31 cellular contexts compared by ENCODE assay signal in the genomic region with DNA sequence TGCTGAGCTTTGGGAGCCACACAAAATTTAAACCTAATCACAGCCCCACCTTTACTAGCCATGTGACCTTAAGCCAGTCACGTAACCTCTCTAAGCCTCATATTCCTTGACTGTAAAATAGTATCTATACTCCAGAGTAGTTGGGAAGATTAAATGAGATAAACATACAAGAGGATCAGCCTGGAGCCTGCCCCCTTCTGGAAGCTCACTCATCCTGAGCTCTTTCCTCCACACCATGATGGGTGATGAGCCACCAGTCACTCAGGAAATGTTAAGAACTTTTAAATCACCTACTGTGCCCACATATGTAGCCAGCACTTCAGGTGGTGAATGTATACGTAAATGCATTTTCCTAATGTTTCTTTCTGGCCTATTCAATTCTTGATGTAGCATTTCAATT.
"Had no signal": no experiment of that assay in that cellular context is flagged by ENCODE, and none has a peak within 500 bp of the region (broad histone marks: within the 10 kb centered on the region; RNA-seq: fewer than 3 reads in every experiment).

No MANE protein-coding gene starts in this region.

- H3K4me1 Mint-ChIP-seq: activated CD4-positive, alpha-beta T cell treated with anti-CD3 and anti-CD28 coated beads for 36 hours; activated CD4-positive, alpha-beta T cell treated with anti-CD3 and anti-CD28 coated beads, Interleukin-2, amount 10 ng/mL, durations not matched to agents 7 days and 5 days; activated naive CD4-positive, alpha-beta T cell treated with anti-CD3 and anti-CD28 coated beads, Interleukin-2, amount 10 ng/mL, durations not matched to agents 7 days and 5 days; activated naive CD8-positive, alpha-beta T cell treated with anti-CD3 and anti-CD28 coated beads, Interleukin-2, amount 50 U/mL, for 24 hours had no signal

- H3K27ac ChIP-seq: brain microvascular endothelial cell had no signal

- H3K4me3 Mint-ChIP-seq: activated CD4-positive, alpha-beta T cell treated with anti-CD3 and anti-CD28 coated beads for 36 hours; activated CD4-positive, alpha-beta T cell treated with anti-CD3 and anti-CD28 coated beads, Interleukin-2, amount 10 ng/mL, durations not matched to agents 7 days and 5 days; activated CD8-positive, alpha-beta T cell treated with anti-CD3 and anti-CD28 coated beads, Interleukin-2, amount 10 ng/mL, durations not matched to agents 7 days and 5 days; activated naive CD4-positive, alpha-beta T cell treated with anti-CD3 and anti-CD28 coated beads, Interleukin-2, amount 10 ng/mL, durations not matched to agents 7 days and 5 days; activated naive CD8-positive, alpha-beta T cell; activated naive CD8-positive, alpha-beta T cell treated with anti-CD3 and anti-CD28 coated beads, Interleukin-2, amount 50 U/mL, for 24 hours; activated T-cell treated with anti-CD3 and anti-CD28 coated beads, Interleukin-2, amount 50 U/mL, for 24 hours; activated T-helper 1 cell treated with anti-CD3 and anti-CD28 coated beads, Interleukin-12 subunit alpha, Interleukin-12 subunit beta, Interleukin-2, Interleukin-4 antibody, amounts not matched to agents 30 ng/mL and 10 ng/mL and 1 ng/mL, durations not matched to agents 14 hours and 24 hours and 36 hours had no signal

- H3K27ac Mint-ChIP-seq: activated CD4-positive, alpha-beta T cell treated with anti-CD3 and anti-CD28 coated beads for 36 hours; activated CD4-positive, alpha-beta T cell treated with anti-CD3 and anti-CD28 coated beads, Interleukin-2, amount 10 ng/mL, durations not matched to agents 7 days and 5 days; activated CD8-positive, alpha-beta T cell treated with anti-CD3 and anti-CD28 coated beads, Interleukin-2, amount 10 ng/mL, durations not matched to agents 7 days and 5 days; activated naive CD4-positive, alpha-beta T cell treated with anti-CD3 and anti-CD28 coated beads, Interleukin-2, amount 10 ng/mL, durations not matched to agents 7 days and 5 days; activated naive CD8-positive, alpha-beta T cell; activated naive CD8-positive, alpha-beta T cell treated with anti-CD3 and anti-CD28 coated beads, Interleukin-2, amount 50 U/mL, for 24 hours; activated T-cell treated with anti-CD3 and anti-CD28 coated beads, Interleukin-2, amount 50 U/mL, for 24 hours; activated T-helper 1 cell treated with anti-CD3 and anti-CD28 coated beads, Interleukin-12 subunit alpha, Interleukin-12 subunit beta, Interleukin-2, Interleukin-4 antibody, amounts not matched to agents 30 ng/mL and 10 ng/mL and 1 ng/mL, durations not matched to agents 14 hours and 24 hours and 36 hours had no signal

- DNase-seq: activated CD4-positive, alpha-beta T cell treated with anti-CD3 and anti-CD28 coated beads for 36 hours; activated CD4-positive, alpha-beta T cell treated with anti-CD3 and anti-CD28 coated beads, Interleukin-2, amount 10 ng/mL, durations not matched to agents 7 days and 5 days; activated CD4-positive, alpha-beta T cell treated with anti-CD3 and anti-CD28 coated beads, Interleukin-2, amount 50 U/mL, for 48 hours; activated CD8-positive, alpha-beta T cell treated with anti-CD3 and anti-CD28 coated beads, Interleukin-2, amount 10 ng/mL, durations not matched to agents 7 days and 5 days; activated effector memory CD4-positive, alpha-beta T cell treated with Interleukin-2 at 50 U/mL for 16 hours; activated naive CD4-positive, alpha-beta T cell treated with anti-CD3 and anti-CD28 coated beads, Interleukin-2, amount 10 ng/mL, durations not matched to agents 7 days and 5 days; activated naive CD8-positive, alpha-beta T cell treated with anti-CD3 and anti-CD28 coated beads, Interleukin-2, amount 50 U/mL, for 24 hours; activated T-cell treated with anti-CD3 and anti-CD28 coated beads, Interleukin-2, amount 50 U/mL, for 24 hours; aorta; brain microvascular endothelial cell; central memory CD4-positive, alpha-beta T cell; Karpas-422; MM.1S; MV-4-11; NCI-H1092; NCI-H1436 treated with DMSO at 0.1 percent for 48 hours; NCI-H1694 treated with DMSO at 0.1 percent for 48 hours; NCI-H2029; NCI-H2107; NCI-H2171; NCI-H510A; NCI-H526; NCI-H748 treated with DMSO at 0.1 percent for 48 hours; Right ventricle myocardium superior; SW 1271; T-helper 1 cell; T-helper 2 cell; T-helper 9 cell had no signal

- H3K9me3 Mint-ChIP-seq: activated CD4-positive, alpha-beta T cell treated with anti-CD3 and anti-CD28 coated beads, Interleukin-2, amount 10 ng/mL, durations not matched to agents 7 days and 5 days; activated naive CD4-positive, alpha-beta T cell treated with anti-CD3 and anti-CD28 coated beads, Interleukin-2, amount 10 ng/mL, durations not matched to agents 7 days and 5 days; activated naive CD8-positive, alpha-beta T cell treated with anti-CD3 and anti-CD28 coated beads, Interleukin-2, amount 50 U/mL, for 24 hours; activated T-helper 1 cell treated with anti-CD3 and anti-CD28 coated beads, Interleukin-12 subunit alpha, Interleukin-12 subunit beta, Interleukin-2, Interleukin-4 antibody, amounts not matched to agents 30 ng/mL and 10 ng/mL and 1 ng/mL, durations not matched to agents 14 hours and 24 hours and 36 hours had no signal

- H3K36me3 Mint-ChIP-seq: activated naive CD4-positive, alpha-beta T cell treated with anti-CD3 and anti-CD28 coated beads, Interleukin-2, amount 10 ng/mL, durations not matched to agents 7 days and 5 days; activated naive CD8-positive, alpha-beta T cell had no signal

- ATAC-seq: activated CD4-positive, alpha-beta T cell treated with anti-CD3 and anti-CD28 coated beads for 36 hours; activated CD4-positive, CD25-positive, alpha-beta regulatory T cell treated with anti-CD3 and anti-CD28 coated beads, Interleukin-2, amount 50 U/mL, for 24 hours; activated CD8-positive, alpha-beta T cell treated with anti-CD3 and anti-CD28 coated beads, Interleukin-2, amount 10 ng/mL, durations not matched to agents 7 days and 5 days; activated naive CD8-positive, alpha-beta T cell treated with anti-CD3 and anti-CD28 coated beads, Interleukin-2, amount 50 U/mL, for 24 hours had no signal

- H3K36me3 ChIP-seq: brain microvascular endothelial cell had no signal

- H3K27me3 Mint-ChIP-seq: activated CD4-positive, alpha-beta T cell treated with anti-CD3 and anti-CD28 coated beads for 36 hours; activated CD4-positive, alpha-beta T cell treated with anti-CD3 and anti-CD28 coated beads, Interleukin-2, amount 10 ng/mL, durations not matched to agents 7 days and 5 days; activated naive CD4-positive, alpha-beta T cell treated with anti-CD3 and anti-CD28 coated beads, Interleukin-2, amount 10 ng/mL, durations not matched to agents 7 days and 5 days; activated naive CD8-positive, alpha-beta T cell; activated naive CD8-positive, alpha-beta T cell treated with anti-CD3 and anti-CD28 coated beads, Interleukin-2, amount 50 U/mL, for 24 hours; activated T-cell treated with anti-CD3 and anti-CD28 coated beads, Interleukin-2, amount 50 U/mL, for 24 hours had no signal

- H3K27me3 ChIP-seq: brain microvascular endothelial cell had no signal
